ENCODE assay signal across 1 cellular context in genomic region chrX:96689951-96690350, GRCh38.
TF ChIP-seq lines count a peak whose summit lies in the region.

No MANE protein-coding gene starts in this region.

TF ChIP-seq in IMR-90, 13 proteins besides CTCF, POLR2A, EP300 and RAD21 (continued from another document):
- no peak for TF ChIP-seq ELK1 (IDR thresholded peaks at IDR 0.05; ENCODE audit: borderline replicate concordance, low read depth, low read length)
- no peak for TF ChIP-seq CEBPB (IDR thresholded peaks at IDR 0.05; ENCODE audit: low read depth, low read length)
- TF ChIP-seq NFE2L2 (IDR thresholded peaks at IDR 0.05; ENCODE audit: low read depth, low read length) = no peak
- TF ChIP-seq FOS (IDR thresholded peaks at IDR 0.05; ENCODE audit: low read depth, low read length) = no peak
- no peak for TF ChIP-seq BHLHE40 (IDR thresholded peaks at IDR 0.05; ENCODE audit: low read depth, low read length)
- no peak for TF ChIP-seq MAFK (IDR thresholded peaks at IDR 0.05; ENCODE audit: low read depth, low read length)
- no peak for TF ChIP-seq MAZ (IDR thresholded peaks at IDR 0.05; ENCODE audit: borderline replicate concordance, low read depth, low read length)
- no peak for TF ChIP-seq RFX5 (IDR thresholded peaks at IDR 0.05; ENCODE audit: low read depth, low read length)
- no peak for TF ChIP-seq MXI1 (IDR thresholded peaks at IDR 0.05; ENCODE audit: borderline replicate concordance, low read depth, low read length)
- TF ChIP-seq SMC3 (IDR thresholded peaks at IDR 0.05; ENCODE audit: low read depth, low read length) = no peak
- TF ChIP-seq CHD1 (IDR thresholded peaks at IDR 0.05; ENCODE audit: low read depth, low read length) = no peak
- TF ChIP-seq RCOR1 (IDR thresholded peaks at IDR 0.05; ENCODE audit: insufficient replicate concordance, low read length) = no peak
TF ChIP-seq in IMR-90: peak in this region for 0.
